In the genomic region with DNA sequence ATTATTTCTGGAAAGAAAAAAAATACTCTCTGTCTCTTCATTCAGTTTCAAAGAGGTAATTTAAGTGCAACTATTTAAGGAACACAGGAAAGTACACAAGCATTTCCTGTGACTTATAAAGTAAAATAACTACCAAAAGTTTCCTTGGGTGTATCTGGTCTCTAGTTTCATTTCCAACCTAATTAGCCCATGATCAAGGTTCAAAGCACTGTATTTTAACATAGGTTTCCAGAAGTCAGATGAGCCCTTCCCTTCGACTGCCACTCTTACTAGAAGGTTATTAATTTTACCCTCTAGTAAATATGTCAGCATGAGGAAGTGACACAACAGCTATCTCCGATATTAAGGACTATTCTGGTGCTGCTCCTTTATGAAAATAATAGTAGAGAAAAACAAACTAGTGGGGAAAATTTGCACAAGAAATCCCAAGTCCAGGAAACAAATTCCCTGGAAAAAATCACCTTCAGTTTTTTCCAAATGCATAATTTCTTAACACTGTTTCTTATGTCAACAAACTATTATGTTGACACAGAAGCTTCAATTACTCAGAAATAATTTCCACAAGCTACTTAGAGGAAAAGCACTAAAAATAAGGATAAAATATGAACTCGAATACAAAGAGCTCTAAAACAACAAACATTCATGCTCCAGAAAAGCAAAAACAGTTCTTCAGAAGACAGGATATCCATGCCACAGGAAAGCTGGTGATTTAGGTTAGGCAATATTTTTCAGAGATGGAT, we compare ENCODE assay signal across 15 cellular contexts. TPM values are rescaled to one million over a fixed set of nuclear protein-coding genes. Genes with fewer than 3 reads are reported as not detected.
DNase-seq lines count a peak whose midpoint lies in the region; ATAC-seq, FAIRE-seq and TF ChIP-seq lines count a peak whose summit lies in the region.
"Had no signal": no experiment of that assay in that cellular context is flagged by ENCODE, and none has a peak within 500 bp of the region (broad histone marks: within the 10 kb centered on the region; RNA-seq: fewer than 3 reads in every experiment).

No MANE protein-coding gene starts in this region.

- DNase-seq in endothelial cell of umbilical vein (ENCODE audit: low read depth, low spot score) (peak; percentile 71), LoVo (ENCODE audit: low spot score) (no peak), posterior cingulate gyrus (no peak)
- no peak for DNase-seq in activated CD4-positive, CD25-positive, alpha-beta regulatory T cell (lab: John Stamatoyannopoulos, UW)
- DNase-seq: CD4-positive, alpha-beta T cell; midbrain; NCI-H526; T-cell had no signal

- peak overlapping the region; percentile 67 for H2AFZ ChIP-seq in endothelial cell of umbilical vein (ENCODE audit: low read depth, low read length)

- ATAC-seq in GM18867 (IDR thresholded peaks at IDR 0.05; ENCODE audit: unreplicated experiment) (peak; percentile 53), HG03066 (IDR thresholded peaks at IDR 0.05; ENCODE audit: low read depth, unreplicated experiment) (peak; percentile 52), HG02884 (IDR thresholded peaks at IDR 0.05; ENCODE audit: unreplicated experiment) (no peak)
- ATAC-seq: T-cell had no signal

- no peak overlapping the region; a peak in 1 of 22 replicates for H3K9ac ChIP-seq in BLaER1 treated with 17β-estradiol and CSF1 and Interleukin-3, amounts not matched to agents 10 nM and 100 nM
- H3K9ac ChIP-seq in endothelial cell of umbilical vein (replicated peaks; ENCODE audit: extremely low read depth, insufficient read depth, low read length), result peak overlapping the region; percentile 46
- H3K9ac ChIP-seq: KMS-11 had no signal

- CTCF ChIA-PET in endothelial cell of umbilical vein (lab: Charles Lee), result interaction anchor here (1.2 to 3.8 kb wide), 7 partner anchors 9 to 66 kb away, joined by 3 to 21 read pairs (median 7); a partner anchor contains a TSS

- TF ChIP-seq POLR2A in endothelial cell of umbilical vein (IDR thresholded peaks at IDR 0.05; ENCODE audit: low read depth, low read length), result no peak

- POLR2A ChIA-PET in endothelial cell of umbilical vein (lab: Charles Lee), result interaction anchor here (0.9 kb wide), 1 partner anchor 35 kb away, joined by 3 read pairs; a partner anchor contains a TSS

- no peaks in the 10 kb centered on the region for H3K9me3 ChIP-seq in BLaER1 treated with 17β-estradiol and CSF1 and Interleukin-3, amounts not matched to agents 10 nM and 100 nM (replicated peaks in 1 of 11)
- H3K9me3 ChIP-seq in endothelial cell of umbilical vein (replicated peaks; ENCODE audit: control insufficient read depth, insufficient read depth, low read length), result no peaks in the 10 kb centered on the region
- H3K9me3 ChIP-seq: suprapubic skin had no signal

- BruUV-seq in endothelial cell of umbilical vein (replicated peaks; lab: Mats Ljungman, UMichigan), result no TSS peak

- intact Hi-C loops in endothelial cell of umbilical vein (cut with micrococcal nuclease), result no loop called here
- intact Hi-C loops in posterior cingulate gyrus (cut with DNase I), result no loop called here

- no peaks in the 10 kb centered on the region for H3K9me1 ChIP-seq in endothelial cell of umbilical vein (replicated peaks; ENCODE audit: control insufficient read depth, extremely low read depth, insufficient read depth, low read length)

- peaks cover 12 to 29% (median 15%) of the 10 kb centered on the region in 10 experiments for H3K4me1 ChIP-seq in BLaER1 treated with 17β-estradiol and CSF1 and Interleukin-3, amounts not matched to agents 10 nM and 100 nM
- peaks cover 16% of the 10 kb centered on the region for H3K4me1 ChIP-seq in endothelial cell of umbilical vein (ENCODE audit: control insufficient read depth, extremely low read depth, insufficient read depth, low read length)
- H3K4me1 ChIP-seq: suprapubic skin had no signal

- H3K36me3 ChIP-seq in BLaER1 treated with 17β-estradiol and CSF1 and Interleukin-3, amounts not matched to agents 10 nM and 100 nM, result peaks cover 40 to 99% (median 91%) of the 10 kb centered on the region in 11 experiments
- H3K36me3 ChIP-seq in endothelial cell of umbilical vein (ENCODE audit: control insufficient read depth in 2 of 2, extremely low read depth in 1 of 2, insufficient read depth in 2 of 2, low read length in 2 of 2), result peaks cover 2 to 4% of the 10 kb centered on the region in 2 experiments

- FAIRE-seq in endothelial cell of umbilical vein (lab: Jason Lieb, UNC), result peak; percentile 35

- no peaks in the 10 kb centered on the region for H3K27me3 ChIP-seq in BLaER1 treated with 17β-estradiol and CSF1 and Interleukin-3, amounts not matched to agents 10 nM and 100 nM
- no peaks in the 10 kb centered on the region for H3K27me3 ChIP-seq in endothelial cell of umbilical vein (ENCODE audit: control insufficient read depth in 2 of 2, insufficient read depth in 2 of 2, low read length in 2 of 2)
- H3K27me3 ChIP-seq: cardiac muscle cell, suprapubic skin had no signal

- no peak overlapping the region for H3K4me3 ChIP-seq in BLaER1 treated with 17β-estradiol and CSF1 and Interleukin-3, amounts not matched to agents 10 nM and 100 nM
- no peak overlapping the region for H3K4me3 ChIP-seq in endothelial cell of umbilical vein (replicated peaks in 1 of 3; ENCODE audit: insufficient read depth in 1 of 3, low read depth in 1 of 3, low read length in 3 of 3)
- H3K4me3 ChIP-seq: cardiac muscle cell, suprapubic skin had no signal

- peaks cover 0 to 14% (median 0%) of the 10 kb centered on the region in 11 experiments; a peak in 6 of 22 replicates for H4K20me1 ChIP-seq in BLaER1 treated with 17β-estradiol and CSF1 and Interleukin-3, amounts not matched to agents 10 nM and 100 nM
- no peaks in the 10 kb centered on the region for H4K20me1 ChIP-seq in endothelial cell of umbilical vein (replicated peaks; ENCODE audit: control insufficient read depth, extremely low read depth, insufficient read depth, low read length)

- dilution Hi-C loops in endothelial cell of umbilical vein (cut with MboI; ENCODE audit: extremely low pct_ligation_motif_present, low sequenced_read_pairs), result no loop called here

- H3K79me2 ChIP-seq in endothelial cell of umbilical vein (ENCODE audit: control insufficient read depth, insufficient read depth, low read length), result no peaks in the 10 kb centered on the region

- peak overlapping the region; percentile 11 to 72 (median 51); a peak in 18 of 22 replicates for H3K4me2 ChIP-seq in BLaER1 treated with 17β-estradiol and CSF1 and Interleukin-3, amounts not matched to agents 10 nM and 100 nM
- peak overlapping the region; percentile 82 for H3K4me2 ChIP-seq in endothelial cell of umbilical vein (ENCODE audit: insufficient read depth, low read length)
- H3K4me2 ChIP-seq: KMS-11 had no signal

- no peak for TF ChIP-seq CTCF in endothelial cell of umbilical vein (IDR thresholded peaks at IDR 0.05; ENCODE audit: extremely low read depth in 1 of 2, insufficient read depth in 1 of 2, low read depth in 1 of 2, low read length in 2 of 2)

- H3K27ac ChIP-seq in BLaER1 treated with 17β-estradiol and CSF1 and Interleukin-3, amounts not matched to agents 10 nM and 100 nM, result peak overlapping the region in 2 of 11 experiments; percentile 3 to 5; a peak in 2 of 22 replicates
- peak overlapping the region; percentile 42 for H3K27ac ChIP-seq in endothelial cell of umbilical vein (ENCODE audit: insufficient read depth, low read depth, low read length)
- H3K27ac ChIP-seq: cardiac muscle cell, KMS-11, suprapubic skin had no signal

TF ChIP-seq in endothelial cell of umbilical vein, 7 proteins besides CTCF, POLR2A, EP300 and RAD21 (continues in another document):
- TF ChIP-seq, protein P1, sequence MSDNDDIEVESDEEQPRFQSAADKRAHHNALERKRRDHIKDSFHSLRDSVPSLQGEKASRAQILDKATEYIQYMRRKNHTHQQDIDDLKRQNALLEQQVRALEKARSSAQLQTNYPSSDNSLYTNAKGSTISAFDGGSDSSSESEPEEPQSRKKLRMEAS (IDR thresholded peaks at IDR 0.05; ENCODE audit: insufficient read depth, insufficient read length), result no peak

RNA-seq across cellular contexts. Expression of a gene that starts 35.3 kb away (rescaled TPM):
- total RNA-seq in endothelial cell of umbilical vein, result 58.5 and 59.5 TPM in 2 replicates
- polyA plus RNA-seq in endothelial cell of umbilical vein, result 12.9 and 19.1 TPM in 2 replicates
- 20.8 and 21.1 TPM in 2 replicates for polyA plus RNA-seq in endothelial cell of umbilical vein (2011; cell fraction: cytosol; rRNA removed)
- polyA plus RNA-seq in endothelial cell of umbilical vein (2011; cell fraction: nucleus; rRNA removed), result 24.8 and 31.1 TPM in 2 replicates
- polyA plus RNA-seq in endothelial cell of umbilical vein (2012), result 29.6 and 39.1 TPM in 2 replicates
- polyA minus RNA-seq in endothelial cell of umbilical vein, result 31.3 and 35.5 TPM in 2 replicates
- 28.3 TPM for polyA minus RNA-seq in endothelial cell of umbilical vein (2011; cell fraction: cytosol; rRNA and poly(A)+ RNA removed)
- 18.8 and 25.9 TPM in 2 replicates for polyA minus RNA-seq in endothelial cell of umbilical vein (2011; cell fraction: nucleus; rRNA and poly(A)+ RNA removed)

RNA-seq across cellular contexts. Expression of a gene that starts 35.4 kb away (rescaled TPM):
- total RNA-seq in endothelial cell of umbilical vein, result 1.9 and 2.3 TPM in 2 replicates
- 1.4 and 1.8 TPM in 2 replicates for polyA plus RNA-seq in endothelial cell of umbilical vein
- polyA plus RNA-seq in endothelial cell of umbilical vein (2011; cell fraction: cytosol; rRNA removed), result 2.6 and 2.7 TPM in 2 replicates
- 0.70 and 1.2 TPM in 2 replicates for polyA plus RNA-seq in endothelial cell of umbilical vein (2011; cell fraction: nucleus; rRNA removed)
- polyA plus RNA-seq in endothelial cell of umbilical vein (2012), result 0.85 and 2.5 TPM in 2 replicates
- 1.1 TPM in 1 of 2 replicates, not detected in the other for polyA minus RNA-seq in endothelial cell of umbilical vein
- 2.5 TPM for polyA minus RNA-seq in endothelial cell of umbilical vein (2011; cell fraction: cytosol; rRNA and poly(A)+ RNA removed)
- 0.91 TPM in 1 of 2 replicates, not detected in the other for polyA minus RNA-seq in endothelial cell of umbilical vein (2011; cell fraction: nucleus; rRNA and poly(A)+ RNA removed)
- total RNA-seq: CD4-positive, alpha-beta T cell; T-cell had no signal

RNA-seq across cellular contexts. Expression of a gene that starts 53.8 kb away (rescaled TPM):
- total RNA-seq in endothelial cell of umbilical vein, result 11.8 and 14.1 TPM in 2 replicates
- 18.5 and 23.9 TPM in 2 replicates for polyA plus RNA-seq in endothelial cell of umbilical vein
- polyA plus RNA-seq in endothelial cell of umbilical vein (2011; cell fraction: cytosol; rRNA removed), result 11.2 and 13.2 TPM in 2 replicates
- 30.5 and 33.1 TPM in 2 replicates for polyA plus RNA-seq in endothelial cell of umbilical vein (2011; cell fraction: nucleus; rRNA removed)
- polyA plus RNA-seq in endothelial cell of umbilical vein (2012), result 8.1 and 10.1 TPM in 2 replicates
- polyA minus RNA-seq in endothelial cell of umbilical vein, result 14.6 and 21.7 TPM in 2 replicates
- 7.0 TPM for polyA minus RNA-seq in endothelial cell of umbilical vein (2011; cell fraction: cytosol; rRNA and poly(A)+ RNA removed)
- polyA minus RNA-seq in endothelial cell of umbilical vein (2011; cell fraction: nucleus; rRNA and poly(A)+ RNA removed), result 20.7 and 24.0 TPM in 2 replicates

RNA-seq across cellular contexts. Expression of a gene that starts 53.9 kb away (rescaled TPM):
- total RNA-seq in endothelial cell of umbilical vein, result 12.8 and 15.1 TPM in 2 replicates
- polyA plus RNA-seq in endothelial cell of umbilical vein, result 11.7 and 16.5 TPM in 2 replicates
- 17.1 and 25.4 TPM in 2 replicates for polyA plus RNA-seq in endothelial cell of umbilical vein (2011; cell fraction: cytosol; rRNA removed)
- 5.7 and 6.5 TPM in 2 replicates for polyA plus RNA-seq in endothelial cell of umbilical vein (2011; cell fraction: nucleus; rRNA removed)
- polyA plus RNA-seq in endothelial cell of umbilical vein (2012), result 10.6 and 14.6 TPM in 2 replicates
- polyA minus RNA-seq in endothelial cell of umbilical vein, result 3.1 and 3.8 TPM in 2 replicates
- 6.7 TPM for polyA minus RNA-seq in endothelial cell of umbilical vein (2011; cell fraction: cytosol; rRNA and poly(A)+ RNA removed)
- polyA minus RNA-seq in endothelial cell of umbilical vein (2011; cell fraction: nucleus; rRNA and poly(A)+ RNA removed), result 2.6 and 2.8 TPM in 2 replicates
